Comparison of ENCODE assay signal across 1 cellular context in genomic region chr2:128520340-128520739, GRCh38.
TF ChIP-seq lines count a peak whose summit lies in the region.

No MANE protein-coding gene starts in this region.

TF ChIP-seq in HepG2, 621 proteins besides CTCF, POLR2A, EP300 and RAD21 (continued from another document):
- no peak for TF ChIP-seq ARID5B (CRISPR knock-in tag; IDR thresholded peaks at IDR 0.05)
- no peak for TF ChIP-seq ZNF549 (CRISPR knock-in tag; IDR thresholded peaks at IDR 0.05)
- TF ChIP-seq ZNF691 (CRISPR knock-in tag; IDR thresholded peaks at IDR 0.05; ENCODE audit: borderline replicate concordance, low read depth): no peak
- TF ChIP-seq ZNF326 (CRISPR knock-in tag; IDR thresholded peaks at IDR 0.05; ENCODE audit: borderline replicate concordance): no peak
- no peak for TF ChIP-seq FOXM1 (CRISPR knock-in tag; IDR thresholded peaks at IDR 0.05)
- no peak for TF ChIP-seq ZNF30 (CRISPR knock-in tag; IDR thresholded peaks at IDR 0.05)
